Comparison of ENCODE assay signal across 8 cellular contexts in the genomic region with DNA sequence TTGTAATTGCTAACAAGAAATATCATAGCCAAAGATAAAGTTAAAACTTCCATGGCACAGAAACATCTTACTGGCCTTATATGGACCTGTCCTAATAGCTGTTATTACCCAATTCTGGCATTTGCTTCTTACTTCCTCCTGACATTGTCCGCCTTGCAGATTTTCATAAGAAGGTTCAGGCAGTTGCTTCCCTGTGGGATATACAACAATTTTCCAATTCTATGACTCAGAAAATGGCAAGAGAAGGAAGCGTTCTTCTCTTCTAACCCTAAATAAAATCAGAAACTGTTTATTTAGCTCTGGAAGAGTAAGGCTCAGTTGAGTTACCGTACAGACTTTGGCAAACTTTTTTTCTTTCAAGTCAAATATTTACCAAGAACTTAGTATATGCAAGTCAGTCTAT. TPM values are rescaled to one million over a fixed set of nuclear protein-coding genes. Genes with fewer than 3 reads are reported as not detected.
DNase-seq lines count a peak whose midpoint lies in the region; ATAC-seq and TF ChIP-seq lines count a peak whose summit lies in the region.

No MANE protein-coding gene starts in this region.

- DNase-seq in RPMI7951 (ENCODE audit: low read depth) (peak; percentile 16), fibroblast of mammary gland (ENCODE audit: low read depth) (peak; percentile 84), sigmoid colon (no peak), putamen (ENCODE audit: low spot score) (no peak), NCI-H146 treated with DMSO at 0.1 percent for 48 hours (lab: John Stamatoyannopoulos, UW; ENCODE audit: unreplicated experiment) (no peak)
- no peak for DNase-seq in activated naive CD4-positive, alpha-beta T cell treated with Interleukin-2 at 50 U/mL for 16 hours

- H3K9me3 ChIP-seq in sigmoid colon, result no peaks in the 10 kb centered on the region

- H3K4me1 ChIP-seq in sigmoid colon, result peaks cover 0 to 44% (median 33%) of the 10 kb centered on the region in 4 donors

- peak overlapping the region; percentile 50 to 98 (median 96) for H3K27ac ChIP-seq in sigmoid colon

- H3K36me3 ChIP-seq in sigmoid colon, result no peaks in the 10 kb centered on the region

- WGBS in sigmoid colon, 2 donors, result 6 to 41% methylated on average over 3 of the region's 3 CpGs

- H3K4me3 ChIP-seq in GM08714 (ENCODE audit: low read length) (peak overlapping the region; percentile 82; the same call in 1 of the 2 replicates), fibroblast of mammary gland (ENCODE audit: control insufficient read depth, low read depth, low read length) (peak overlapping the region; percentile 84), sigmoid colon (peak overlapping the region in 3 of 4 donors; percentile 99 to 100 (median 99))

- TF ChIP-seq EP300 in sigmoid colon (IDR thresholded peaks at IDR 0.05), result no peak

- intact Hi-C loops in sigmoid colon (cut with DNase I), result no loop called here

- TF ChIP-seq CTCF in fibroblast of mammary gland (conservative IDR thresholded peaks at IDR 0.05; ENCODE audit: control insufficient read depth, insufficient read depth, low read depth, low read length) (no peak), sigmoid colon (IDR thresholded peaks at IDR 0.05) (no peak)

- H3K27me3 ChIP-seq in sigmoid colon, result no peaks in the 10 kb centered on the region

- no peak for TF ChIP-seq POLR2A in sigmoid colon (IDR thresholded peaks at IDR 0.05)

- no peak for ATAC-seq in GM19023 (IDR thresholded peaks at IDR 0.05; ENCODE audit: unreplicated experiment)

RNA-seq across cellular contexts. Expression of gene PRKAA1, which starts 1.7 kb away (rescaled TPM):
- 63.7 and 75.9 TPM in 2 replicates for total RNA-seq in RPMI7951 (2014; rRNA removed; shearing (Covaris generic))
- 10 to 100 TPM; 63.4 to 98.4 (median 86.7) TPM for total RNA-seq in sigmoid colon
- 10 to 100 TPM; 27.0 to 34.4 (median 29.3) TPM for polyA plus RNA-seq in sigmoid colon

RNA-seq across cellular contexts. Expression of gene RPL37, which starts 38.5 kb away (rescaled TPM):
- 122 and 565 TPM in 2 replicates for total RNA-seq in RPMI7951 (2014; rRNA removed; shearing (Covaris generic))
- total RNA-seq in sigmoid colon, result 100 to 1,000 TPM; 120 to 170 (median 149) TPM
- 1,000 to 10,000 TPM; 1,182 to 2,184 (median 1,251) TPM for polyA plus RNA-seq in sigmoid colon

RNA-seq across cellular contexts. Expression of gene TTC33, which starts 40.7 kb away (rescaled TPM):
- total RNA-seq in RPMI7951 (2014; rRNA removed; shearing (Covaris generic)), result 13.4 and 19.5 TPM in 2 replicates
- 10 to 100 TPM; 18.0 to 33.2 (median 26.0) TPM for total RNA-seq in sigmoid colon
- polyA plus RNA-seq in sigmoid colon, result 10 to 100 TPM in 2 of 3 donors, 1 to 10 TPM in 1; 6.6 to 11.6 (median 10.2) TPM

RNA-seq across cellular contexts. Expression of gene CARD6, which starts 44.7 kb away (rescaled TPM):
- total RNA-seq in RPMI7951 (2014; rRNA removed; shearing (Covaris generic)), result 2.5 and 4.3 TPM in 2 replicates
- total RNA-seq in sigmoid colon, result 10 to 100 TPM in 2 of 4 donors, 1 to 10 TPM in 2; 4.1 to 12.2 (median 9.4) TPM
- 1 to 10 TPM; 1.4 to 4.8 (median 2.8) TPM for polyA plus RNA-seq in sigmoid colon

Comparison
In these comparisons a context has a peak if more than half of its experiments do, and no peak if none do; other contexts are left out.
1. DNase-seq: peak in RPMI7951 (single experiment) and fibroblast of mammary gland (single experiment); none in sigmoid colon (single experiment), putamen (single experiment), NCI-H146 treated with DMSO at 0.1 percent for 48 hours (single experiment) and activated naive CD4-positive, alpha-beta T cell treated with Interleukin-2 at 50 U/mL for 16 hours (single experiment).
2. Peak in every context shown above with its lines, with median percentiles within 50 percentile points of each other: H3K4me3 ChIP-seq.